Comparison of ENCODE assay signal across 26 cellular contexts in the genomic region with DNA sequence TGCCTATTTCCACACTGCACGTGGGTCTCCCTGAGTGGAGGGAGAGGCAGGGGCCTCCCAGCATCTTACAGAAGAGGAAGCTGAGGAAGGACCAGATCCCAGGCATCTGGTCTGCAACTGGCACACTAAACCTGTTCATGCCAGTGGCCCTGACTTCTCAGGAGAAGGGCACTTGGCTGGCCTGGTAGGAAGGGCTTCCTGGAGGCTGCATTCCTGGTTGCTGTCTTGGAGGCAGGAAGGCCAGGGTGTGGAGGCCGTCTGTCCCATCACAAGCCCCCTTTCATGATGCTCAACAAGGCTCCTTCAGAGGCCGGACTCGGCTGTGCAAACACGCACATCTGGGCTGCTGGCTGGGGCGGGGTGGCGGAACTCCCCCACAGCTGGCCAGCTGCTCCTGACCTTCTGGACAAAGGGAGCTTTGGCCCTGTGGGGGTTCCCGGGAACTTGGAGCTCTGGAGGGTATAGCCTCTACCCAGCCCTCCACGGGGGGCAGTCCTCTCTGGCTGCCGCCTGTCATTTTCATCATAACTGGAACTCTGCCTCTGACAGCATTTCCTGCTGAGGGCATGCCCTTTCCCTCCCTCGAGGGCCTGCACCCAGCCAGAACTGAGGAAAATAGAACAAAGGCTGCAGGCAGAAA. TPM values are rescaled to one million over a fixed set of nuclear protein-coding genes. Genes with fewer than 3 reads are reported as not detected.
A peak's percentile ranks its signal among the peaks of the same experiment; 100 is the strongest.
DNase-seq lines count a peak whose midpoint lies in the region; ATAC-seq and TF ChIP-seq lines count a peak whose summit lies in the region.
"Had no signal": no experiment of that assay in that cellular context is flagged by ENCODE, and none has a peak within 500 bp of the region (broad histone marks: within the 10 kb centered on the region; RNA-seq: fewer than 3 reads in every experiment).

No MANE protein-coding gene starts in this region.

- TF ChIP-seq CTCF in choroid plexus epithelial cell (conservative IDR thresholded peaks at IDR 0.05; ENCODE audit: low read depth, low read length) (no peak), neural crest cell (conservative IDR thresholded peaks at IDR 0.05) (no peak)

- DNase-seq in NCI-H69 (lab: John Stamatoyannopoulos, UW) = peak; percentile 55
- DNase-seq in choroid plexus epithelial cell (ENCODE audit: low read depth) = peak; percentile 19
- peak; percentile 50 for DNase-seq in neural crest cell (ENCODE audit: low read depth, low spot score)
- DNase-seq in sciatic nerve (ENCODE audit: low spot score) = peak; percentile 67
- DNase-seq in stimulated activated CD4-positive, alpha-beta T cell treated with anti-CD3 and anti-CD28 coated beads, Interleukin-4, amount 100 ng/mL, for 24 hours = no peak
- no peak for DNase-seq in activated CD8-positive, alpha-beta memory T cell treated with anti-CD3 and anti-CD28 coated beads for 24 hours
- no peak for DNase-seq in COR-L47 (lab: John Stamatoyannopoulos, UW)
- DNase-seq: Calu3; CD8-positive, alpha-beta memory T cell; DMS79 treated with DMSO at 0.1 percent for 48 hours; GF-D8; GOT3; HCEC 1CT; IMR-90; KG1; MM.1S; NCI-H1048; NCI-H1694 treated with DMSO at 0.1 percent for 48 hours; NCI-H2081; NCI-H226; NCI-H510A treated with DMSO at 0.1 percent for 48 hours; NCI-H774; SIG-M5; SK-N-SH had no signal

- H3K4me3 Mint-ChIP-seq in neural crest cell = peak overlapping the region; percentile 47
- H3K4me3 Mint-ChIP-seq: B cell; CD14-positive monocyte; CD8-positive, alpha-beta memory T cell had no signal

- no peaks in the 10 kb centered on the region for H3K27me3 Mint-ChIP-seq in neural crest cell (ENCODE audit: low read depth)

- intact Hi-C loops in sciatic nerve (cut with DNase I) = no loop called here

- ATAC-seq in sciatic nerve = peak; percentile 66

- H3K4me3 ChIP-seq in choroid plexus epithelial cell (ENCODE audit: low read depth, low read length) = no peak overlapping the region

- H3K4me1 Mint-ChIP-seq in neural crest cell = peaks cover 47% of the 10 kb centered on the region
- H3K4me1 Mint-ChIP-seq: B cell; CD14-positive monocyte; CD8-positive, alpha-beta memory T cell had no signal

- peak overlapping the region; percentile 76 for H3K27ac Mint-ChIP-seq in neural crest cell (ENCODE audit: unreplicated experiment)
- H3K27ac Mint-ChIP-seq: B cell, CD14-positive monocyte had no signal

- no peaks in the 10 kb centered on the region for H3K36me3 Mint-ChIP-seq in neural crest cell (ENCODE audit: low read depth)
- H3K36me3 Mint-ChIP-seq: CD14-positive monocyte; CD8-positive, alpha-beta memory T cell had no signal

- H3K9me3 Mint-ChIP-seq in neural crest cell = no peaks in the 10 kb centered on the region
- H3K9me3 Mint-ChIP-seq: CD14-positive monocyte; CD8-positive, alpha-beta memory T cell had no signal

RNA-seq across cellular contexts. Expression of gene POU3F1, which starts 39.2 kb away (rescaled TPM):
- total RNA-seq in neural crest cell (10.7 and 12.1 TPM in 2 replicates), sciatic nerve (19.1 TPM)
- total RNA-seq: Calu3, IMR-90 had no signal

Comparison
In these comparisons a context has a peak if more than half of its experiments do, and no peak if none do; other contexts are left out.
1. DNase-seq: peak in NCI-H69 (single experiment), choroid plexus epithelial cell (single experiment), neural crest cell (single experiment) and sciatic nerve (single experiment); none in stimulated activated CD4-positive, alpha-beta T cell treated with anti-CD3 and anti-CD28 coated beads, Interleukin-4, amount 100 ng/mL, for 24 hours (single experiment), activated CD8-positive, alpha-beta memory T cell treated with anti-CD3 and anti-CD28 coated beads for 24 hours (single experiment) and COR-L47 (single experiment).